Comparison of ENCODE assay signal across 18 cellular contexts in genomic region chr1:157932082-157932481, GRCh38.
DNase-seq lines count a peak whose midpoint lies in the region; ATAC-seq, FAIRE-seq and TF ChIP-seq lines count a peak whose summit lies in the region.
"Had no signal": no experiment of that assay in that cellular context is flagged by ENCODE, and none has a peak within 500 bp of the region (broad histone marks: within the 10 kb centered on the region; RNA-seq: fewer than 3 reads in every experiment).

No MANE protein-coding gene starts in this region.

- H3K4me1 ChIP-seq in foreskin keratinocyte = peaks cover 3% of the 10 kb centered on the region
- H3K4me1 ChIP-seq: esophagus muscularis mucosa, right atrium auricular region had no signal

- POLR2A ChIA-PET in BJ (lab: Charles Lee) = no interaction called here

- no peak overlapping the region for H3K27ac ChIP-seq in foreskin keratinocyte
- H3K27ac ChIP-seq in brain microvascular endothelial cell = no peak overlapping the region
- H3K27ac ChIP-seq: esophagus muscularis mucosa, right atrium auricular region, VCaP had no signal

- FAIRE-seq in HTR-8/SVneo (lab: Jason Lieb, UNC) = no peak

- H3K27me3 ChIP-seq in BJ (ENCODE audit: control insufficient read depth, insufficient read depth, low read length) (no peaks in the 10 kb centered on the region), foreskin keratinocyte (peaks cover 2% of the 10 kb centered on the region), brain microvascular endothelial cell (replicated peaks) (no peaks in the 10 kb centered on the region)
- H3K27me3 ChIP-seq: esophagus muscularis mucosa, right atrium auricular region had no signal

- ATAC-seq in foreskin keratinocyte (peak; percentile 78), GM21515 (IDR thresholded peaks at IDR 0.05; ENCODE audit: unreplicated experiment) (no peak), GM21737 (IDR thresholded peaks at IDR 0.05; ENCODE audit: unreplicated experiment) (no peak)
- ATAC-seq: natural killer cell treated with Interleukin-12 subunit alpha and Interleukin-12 subunit beta and Interleukin-15 and Interleukin-18, amount 100 ng/mL, for 72 hours; stimulated activated naive CD8-positive, alpha-beta T cell treated with anti-CD3 and anti-CD28 coated beads, Interleukin-15, Interleukin-2, amounts not matched to agents 100 U/mL and 50 U/mL, for 24 hours had no signal

- H3K4me3 ChIP-seq in BJ (ENCODE audit: low read depth, low read length) (no peak overlapping the region), brain microvascular endothelial cell (ENCODE audit: low read depth, low read length) (no peak overlapping the region)
- H3K4me3 ChIP-seq: esophagus muscularis mucosa, right atrium auricular region had no signal

- in situ Hi-C loops in brain microvascular endothelial cell (cut with HindIII; ENCODE audit: low pct_ligation_motif_present, low sequenced_read_pairs) = no loop called here

- no peak for TF ChIP-seq CTCF in BJ (IDR thresholded peaks at IDR 0.05; ENCODE audit: insufficient read depth, low read depth, low read length)
- no peak for TF ChIP-seq CTCF in foreskin keratinocyte (conservative IDR thresholded peaks at IDR 0.05)
- TF ChIP-seq CTCF in brain microvascular endothelial cell (IDR thresholded peaks at IDR 0.05; ENCODE audit: low read depth, low read length, missing control alignments) = no peak

- CTCF ChIA-PET in BJ (lab: Yijun Ruan, JAX) = no interaction called here

- H3K36me3 ChIP-seq in BJ (ENCODE audit: control insufficient read depth, insufficient read depth, low read length) = no peaks in the 10 kb centered on the region
- no peaks in the 10 kb centered on the region for H3K36me3 ChIP-seq in brain microvascular endothelial cell (replicated peaks)
- H3K36me3 ChIP-seq: esophagus muscularis mucosa, right atrium auricular region had no signal

- DNase-seq in BJ (ENCODE audit: low read depth) = peak; percentile 1
- peak; percentile 3 for DNase-seq in HTR-8/SVneo (ENCODE audit: insufficient read length, low spot score)
- DNase-seq in SW480 (ENCODE audit: low spot score) = peak; percentile 30
- peak; percentile 2 to 43 for DNase-seq in foreskin keratinocyte
- no peak for DNase-seq in activated effector memory CD4-positive, alpha-beta T cell treated with Interleukin-2 at 50 U/mL for 16 hours
- DNase-seq in brain microvascular endothelial cell = no peak
- DNase-seq: activated naive CD4-positive, alpha-beta T cell treated with anti-CD3 and anti-CD28 coated beads, Interleukin-2, amount 10 ng/mL, durations not matched to agents 7 days and 5 days; C1 segment of cervical spinal cord; MM.1S; NCI-H510A treated with DMSO at 0.1 percent for 48 hours; Right ventricle myocardium superior; stimulated activated naive CD8-positive, alpha-beta T cell treated with anti-CD3 and anti-CD28 coated beads, Interleukin-15, Interleukin-2, amounts not matched to agents 100 U/mL and 50 U/mL, for 24 hours had no signal

Comparison
In these comparisons a context has a peak if more than half of its experiments do, and no peak if none do; other contexts are left out.
1. DNase-seq: peak in BJ (single experiment), HTR-8/SVneo (single experiment), SW480 (single experiment) and foreskin keratinocyte (2 of 2); none in activated effector memory CD4-positive, alpha-beta T cell treated with Interleukin-2 at 50 U/mL for 16 hours (single experiment) and brain microvascular endothelial cell (single experiment).